ENCODE assay signal across 23 cellular contexts in the genomic region with DNA sequence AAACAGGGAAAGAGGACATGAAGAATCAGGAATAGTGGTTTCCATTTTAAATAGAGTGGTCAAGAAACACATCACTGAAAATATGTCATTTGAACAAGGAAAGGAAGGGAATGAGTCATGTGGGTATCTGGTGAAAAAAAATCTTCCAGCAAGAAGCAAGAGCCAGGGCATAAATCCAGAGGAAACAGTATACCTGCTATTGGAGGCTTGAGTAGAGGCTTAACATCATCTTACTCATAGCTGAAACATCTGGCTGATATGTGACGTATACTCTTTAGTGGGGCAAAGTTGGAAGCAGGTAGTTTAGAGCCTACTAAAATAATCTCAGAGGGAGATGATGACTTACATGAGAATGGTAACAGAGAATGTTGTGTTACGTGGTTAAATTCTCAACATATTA.
DNase-seq lines count a peak whose midpoint lies in the region; ATAC-seq and TF ChIP-seq lines count a peak whose summit lies in the region.
"Had no signal": no experiment of that assay in that cellular context is flagged by ENCODE, and none has a peak within 500 bp of the region (broad histone marks: within the 10 kb centered on the region; RNA-seq: fewer than 3 reads in every experiment).

No MANE protein-coding gene starts in this region.

- no peaks in the 10 kb centered on the region for H3K36me3 Mint-ChIP-seq in glutamatergic neuron (ENCODE audit: unreplicated experiment)
- no peaks in the 10 kb centered on the region for H3K36me3 Mint-ChIP-seq in activated T-cell treated with anti-CD3 and anti-CD28 coated beads, Interleukin-2, amount 50 U/mL, for 4 hours (ENCODE audit: insufficient read depth)
- H3K36me3 Mint-ChIP-seq: natural killer cell had no signal

- H3K4me1 Mint-ChIP-seq in glutamatergic neuron (ENCODE audit: low read depth, unreplicated experiment) = no peaks in the 10 kb centered on the region
- no peaks in the 10 kb centered on the region for H3K4me1 Mint-ChIP-seq in activated T-cell treated with anti-CD3 and anti-CD28 coated beads, Interleukin-2, amount 50 U/mL, for 4 hours (ENCODE audit: low read depth)
- H3K4me1 Mint-ChIP-seq: activated CD4-positive, alpha-beta T cell treated with anti-CD3 and anti-CD28 coated beads for 36 hours; natural killer cell had no signal

- TF ChIP-seq CTCF in RWPE2 (IDR thresholded peaks at IDR 0.05; ENCODE audit: poor library complexity, severe bottlenecking) (no peak), glutamatergic neuron (IDR thresholded peaks at IDR 0.05; ENCODE audit: partially characterized antibody, unreplicated experiment) (no peak)

- H3K27me3 ChIP-seq in RWPE2 (ENCODE audit: insufficient read depth, poor library complexity, severe bottlenecking) (no peaks in the 10 kb centered on the region), GM23248 (replicated peaks; ENCODE audit: insufficient read depth) (no peaks in the 10 kb centered on the region)
- H3K27me3 ChIP-seq: BE2C, stomach, tibial artery had no signal

- no peaks in the 10 kb centered on the region for H3F3A ChIP-seq in GM23248 (ENCODE audit: insufficient read depth)

- no peaks in the 10 kb centered on the region for H3K9me3 Mint-ChIP-seq in glutamatergic neuron (ENCODE audit: unreplicated experiment)
- peaks cover 11% of the 10 kb centered on the region for H3K9me3 Mint-ChIP-seq in activated T-cell treated with anti-CD3 and anti-CD28 coated beads, Interleukin-2, amount 50 U/mL, for 4 hours

- no peaks in the 10 kb centered on the region for H3K27me3 Mint-ChIP-seq in glutamatergic neuron (ENCODE audit: unreplicated experiment)
- H3K27me3 Mint-ChIP-seq in activated T-cell treated with anti-CD3 and anti-CD28 coated beads, Interleukin-2, amount 50 U/mL, for 4 hours (ENCODE audit: low read depth) = no peaks in the 10 kb centered on the region
- H3K27me3 Mint-ChIP-seq: activated CD4-positive, alpha-beta T cell treated with anti-CD3 and anti-CD28 coated beads for 36 hours had no signal

- peak; percentile 52; the same call in 2 of the 3 replicates for ATAC-seq in RWPE2 (ENCODE audit: low read depth)
- no peak for ATAC-seq in GM21825 (IDR thresholded peaks at IDR 0.05; ENCODE audit: unreplicated experiment)
- no peak for ATAC-seq in activated T-cell treated with anti-CD3 and anti-CD28 coated beads, Interleukin-2, amount 50 U/mL, for 4 hours
- ATAC-seq: activated CD4-positive, alpha-beta T cell treated with anti-CD3 and anti-CD28 coated beads for 36 hours; lower lobe of right lung; natural killer cell had no signal

- H3K36me3 ChIP-seq in RWPE2 (ENCODE audit: low read depth) (no peaks in the 10 kb centered on the region), GM23248 (ENCODE audit: low read depth) (no peaks in the 10 kb centered on the region)
- H3K36me3 ChIP-seq: BE2C, lower lobe of right lung, stomach, tibial artery had no signal

- H3K9ac ChIP-seq in GM23248 = no peak overlapping the region

- no peaks in the 10 kb centered on the region for H3K79me2 ChIP-seq in GM23248 (ENCODE audit: insufficient read depth)

- in situ Hi-C loops in GM23248 (cut with MboI) = no loop called here

- no peak overlapping the region for H3K4me2 ChIP-seq in GM23248 (ENCODE audit: unreplicated experiment)

- H3K4me3 ChIP-seq in RWPE2 (ENCODE audit: severe bottlenecking) (no peak overlapping the region), GM23248 (no peak overlapping the region)
- H3K4me3 ChIP-seq: lower lobe of right lung, SK-N-MC, stomach, tibial artery had no signal

- H4K20me1 ChIP-seq in GM23248 (ENCODE audit: insufficient read depth) = no peaks in the 10 kb centered on the region

- H3K4me3 Mint-ChIP-seq in glutamatergic neuron (ENCODE audit: unreplicated experiment) = no peak overlapping the region
- no peak overlapping the region for H3K4me3 Mint-ChIP-seq in activated T-cell treated with anti-CD3 and anti-CD28 coated beads, Interleukin-2, amount 50 U/mL, for 4 hours
- H3K4me3 Mint-ChIP-seq: activated CD4-positive, alpha-beta T cell treated with anti-CD3 and anti-CD28 coated beads for 36 hours; natural killer cell had no signal

- H3K27ac ChIP-seq in RWPE2 (ENCODE audit: poor library complexity, severe bottlenecking) (no peak overlapping the region), GM23248 (no peak overlapping the region)
- H3K27ac ChIP-seq: lower lobe of right lung, SK-N-MC, stomach, tibial artery had no signal

- DNase-seq in A172 (ENCODE audit: low spot score) (peak; percentile 93), HPDE6-E6E7 (ENCODE audit: extremely low spot score) (peak; percentile 20), RWPE2 (ENCODE audit: low spot score) (no peak), glomerular visceral epithelial cell (ENCODE audit: extremely low spot score) (peak; percentile 35), glutamatergic neuron (no peak), GM23248 (no peak)
- no peak for DNase-seq in activated T-cell treated with anti-CD3 and anti-CD28 coated beads, Interleukin-2, amount 50 U/mL, for 4 hours
- DNase-seq: activated CD4-positive, alpha-beta T cell treated with anti-CD3 and anti-CD28 coated beads for 36 hours; activated effector memory CD4-positive, alpha-beta T cell treated with anti-CD3 and anti-CD28 coated beads, Interleukin-2, amount 50 U/mL, for 16 hours; activated T-cell treated with anti-CD3 and anti-CD28 coated beads for 4 hours; BE2C; DMS79; KBM-7; lower lobe of right lung; MM.1S; natural killer cell; NCI-H2081 treated with DMSO at 0.1 percent for 48 hours; NCI-H748 treated with DMSO at 0.1 percent for 48 hours; stimulated activated CD4-positive, alpha-beta T cell treated with anti-CD3 and anti-CD28 coated beads, Interleukin-2, amount 100 ng/mL, for 24 hours; stomach; tibial artery had no signal

- 41 to 45% methylated on average over 2 of the region's 2 CpGs for WGBS in GM23248 (ENCODE audit: low coverage in 1 of 2, low lambda C conversion rate in 2 of 2, missing lambda C conversion rate in 2 of 2), 2 experiments

- H3K27ac Mint-ChIP-seq in glutamatergic neuron (ENCODE audit: unreplicated experiment) = no peak overlapping the region
- H3K27ac Mint-ChIP-seq: activated CD4-positive, alpha-beta T cell treated with anti-CD3 and anti-CD28 coated beads for 36 hours; natural killer cell had no signal

- H3K9me3 ChIP-seq in RWPE2 (ENCODE audit: severe bottlenecking) = no peaks in the 10 kb centered on the region
- H3K9me3 ChIP-seq in GM23248 (ENCODE audit: low read depth) = no peaks in the 10 kb centered on the region
- H3K9me3 ChIP-seq: BE2C, lower lobe of right lung, tibial artery had no signal

- H3K4me1 ChIP-seq in RWPE2 (ENCODE audit: insufficient read depth, poor library complexity, severe bottlenecking) (no peaks in the 10 kb centered on the region), GM23248 (ENCODE audit: insufficient read depth) (no peaks in the 10 kb centered on the region)
- H3K4me1 ChIP-seq: BE2C, lower lobe of right lung, stomach, tibial artery had no signal

- H2AFZ ChIP-seq in GM23248 = no peak overlapping the region

- no peaks in the 10 kb centered on the region for H3K9me2 ChIP-seq in GM23248 (ENCODE audit: insufficient read depth)

Comparison
In these comparisons a context has a peak if more than half of its experiments do, and no peak if none do; other contexts are left out.
1. DNase-seq: peak in A172 (single experiment), HPDE6-E6E7 (single experiment) and glomerular visceral epithelial cell (single experiment); none in RWPE2 (single experiment), glutamatergic neuron (single experiment), GM23248 (single experiment) and activated T-cell treated with anti-CD3 and anti-CD28 coated beads, Interleukin-2, amount 50 U/mL, for 4 hours (single experiment).